In the genomic region with DNA sequence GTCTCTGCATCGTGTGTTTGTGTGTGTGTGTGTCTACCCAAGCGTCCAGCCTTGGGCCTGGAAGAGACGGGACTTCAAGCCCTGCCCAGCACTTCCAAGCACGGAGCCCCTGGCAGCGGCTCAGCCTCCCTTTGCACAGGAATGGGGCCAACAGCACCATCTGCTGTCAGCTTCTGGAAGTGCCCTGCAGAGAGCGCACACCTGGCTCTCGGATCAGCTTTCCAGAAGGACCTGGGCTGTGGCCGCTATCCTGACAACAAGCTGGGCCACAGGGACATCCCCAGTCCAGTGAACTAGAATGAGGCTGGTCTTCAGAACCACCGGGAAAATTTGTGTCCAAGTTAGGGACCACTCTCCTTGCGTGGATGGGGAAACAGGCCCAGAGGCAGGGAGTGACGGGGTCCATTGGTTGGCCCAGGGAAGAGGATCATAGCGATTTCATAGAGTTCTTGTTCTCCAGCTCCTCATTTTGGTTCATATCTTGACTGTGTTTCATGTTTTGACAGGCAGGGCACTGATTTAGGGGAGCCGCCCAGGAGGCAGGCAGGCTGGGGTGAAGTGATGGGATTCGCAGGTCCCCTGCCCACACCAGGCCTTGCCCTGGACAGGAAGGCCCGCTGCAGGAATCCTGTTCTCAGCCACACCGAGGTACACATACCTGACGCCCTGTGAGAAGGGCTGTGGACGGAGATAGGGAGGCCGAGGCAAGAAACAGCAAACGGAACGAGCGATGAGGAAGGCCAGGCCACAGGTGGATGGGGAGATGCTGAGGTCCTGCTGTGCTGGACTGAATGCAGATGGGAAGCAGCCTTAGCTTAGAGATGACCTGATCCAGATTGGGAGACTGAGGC, we compare ENCODE assay signal across 8 cellular contexts.
DNase-seq lines count a peak whose midpoint lies in the region; ATAC-seq lines count a peak whose summit lies in the region.

No MANE protein-coding gene starts in this region.

- ATAC-seq in GM21515 (IDR thresholded peaks at IDR 0.05; ENCODE audit: unreplicated experiment): no peak

- DNase-seq in SIG-M5 treated with dmso at 0.1 percent for 504 hours (lab: John Stamatoyannopoulos, UW; ENCODE audit: unreplicated experiment): peak; percentile 31
- no peak for DNase-seq in SIG-M5 (lab: John Stamatoyannopoulos, UW)
- peak; percentile 40 for DNase-seq in NCI-H2171 (lab: John Stamatoyannopoulos, UW)
- peak; percentile 37 for DNase-seq in activated CD4-positive, alpha-beta T cell treated with anti-CD3 and anti-CD28 coated beads for 1 hour
- DNase-seq in central memory CD4-positive, alpha-beta T cell: peak; percentile 4
- peak; percentile 74 for DNase-seq in kidney tubule cell (ENCODE audit: low spot score)
- DNase-seq in stimulated activated CD4-positive, alpha-beta T cell treated with anti-CD3 and anti-CD28 coated beads, Interleukin-2, amount 100 ng/mL, for 48 hours: peak; percentile 62 to 72
